In genomic region chr5:68251386-68251785, GRCh38 we compare ENCODE assay signal across 8 cellular contexts. TPM values are rescaled to one million over a fixed set of nuclear protein-coding genes. Genes with fewer than 3 reads are reported as not detected.
A peak's percentile ranks its signal among the peaks of the same experiment; 100 is the strongest.
DNase-seq lines count a peak whose midpoint lies in the region; ATAC-seq, FAIRE-seq and TF ChIP-seq lines count a peak whose summit lies in the region.

No MANE protein-coding gene starts in this region.

- ATAC-seq in HG03175 (IDR thresholded peaks at IDR 0.05; ENCODE audit: unreplicated experiment) (no peak), GM21723 (IDR thresholded peaks at IDR 0.05; ENCODE audit: unreplicated experiment) (no peak)

- H3K4me2 ChIP-seq in Loucy (ENCODE audit: low read depth, low read length, poor library complexity, severe bottlenecking) = peak overlapping the region; percentile 68
- H3K4me2 ChIP-seq in keratinocyte (ENCODE audit: control insufficient read depth, extremely low read depth, insufficient read depth, low read depth, low read length) = peak overlapping the region; percentile 90

- H3K27me3 ChIP-seq in Loucy (ENCODE audit: insufficient read depth, low read length, poor library complexity, severe bottlenecking) = no peaks in the 10 kb centered on the region
- no peaks in the 10 kb centered on the region for H3K27me3 ChIP-seq in keratinocyte (ENCODE audit: control insufficient read depth, extremely low read depth, insufficient read depth, low read length)
- H3K27me3 ChIP-seq in BE2C = no peaks in the 10 kb centered on the region

- H3K4me3 ChIP-seq in Loucy (ENCODE audit: low read length, poor library complexity, severe bottlenecking) (peak overlapping the region; percentile 44), keratinocyte (ENCODE audit: control insufficient read depth in 2 of 3, extremely low read depth in 1 of 3, insufficient read depth in 2 of 3, low read depth in 1 of 3, low read length in 3 of 3) (no peak overlapping the region), BE2C (ENCODE audit: low read depth, low read length) (no peak overlapping the region)

- H3K9me1 ChIP-seq in keratinocyte (ENCODE audit: control insufficient read depth, extremely low read depth, insufficient read depth, low read length) = peaks cover 4% of the 10 kb centered on the region

- dilution Hi-C loops in keratinocyte (cut with MboI; ENCODE audit: extremely low pct_ligation_motif_present, low sequenced_read_pairs) = no loop called here

- H3K79me2 ChIP-seq in Loucy (ENCODE audit: insufficient read depth, low read length) (peaks cover 89% of the 10 kb centered on the region), keratinocyte (ENCODE audit: control insufficient read depth, insufficient read depth, low read length) (peaks cover 37% of the 10 kb centered on the region)

- H3K27ac ChIP-seq in keratinocyte (ENCODE audit: control insufficient read depth, insufficient read depth, low read length) = peak overlapping the region; percentile 68

- H3K9me2 ChIP-seq in Loucy (replicated peaks; ENCODE audit: low read depth, low read length) = no peaks in the 10 kb centered on the region

- TF ChIP-seq CTCF in Loucy (conservative IDR thresholded peaks at IDR 0.05; ENCODE audit: low read length) (no peak), keratinocyte (optimal IDR thresholded peaks at IDR 0.05 in 1 of 3, IDR thresholded peaks at IDR 0.05 in 1 of 3, conservative IDR thresholded peaks at IDR 0.05 in 1 of 3; ENCODE audit: extremely low read depth in 1 of 3, insufficient read depth in 2 of 3, low read length in 3 of 3) (no peak), BE2C (IDR thresholded peaks at IDR 0.05; ENCODE audit: low read depth, low read length) (no peak)

- H3K9me3 ChIP-seq in Loucy (ENCODE audit: insufficient read depth, low read depth, low read length) (no peaks in the 10 kb centered on the region), keratinocyte (ENCODE audit: control insufficient read depth, low read depth, low read length) (no peaks in the 10 kb centered on the region), BE2C (no peaks in the 10 kb centered on the region)

- no peak for FAIRE-seq in keratinocyte (lab: Jason Lieb, UNC)

- H2AFZ ChIP-seq in Loucy (ENCODE audit: low read length) (no peak overlapping the region), keratinocyte (ENCODE audit: control insufficient read depth, low read length) (peak overlapping the region; percentile 79)

- H3K36me3 ChIP-seq in Loucy (ENCODE audit: insufficient read depth, low read length) = no peaks in the 10 kb centered on the region
- H3K36me3 ChIP-seq in keratinocyte (ENCODE audit: control insufficient read depth in 2 of 2, extremely low read depth in 1 of 2, insufficient read depth in 2 of 2, low read length in 2 of 2) = no peaks in the 10 kb centered on the region
- H3K36me3 ChIP-seq in BE2C = no peaks in the 10 kb centered on the region

- H4K20me1 ChIP-seq in Loucy (ENCODE audit: insufficient read depth, low read length, poor library complexity, severe bottlenecking) (peaks cover 24% of the 10 kb centered on the region), keratinocyte (ENCODE audit: control insufficient read depth, extremely low read depth, insufficient read depth, low read length) (no peaks in the 10 kb centered on the region)

- peaks cover 15% of the 10 kb centered on the region for H3F3A ChIP-seq in Loucy (ENCODE audit: low read depth)

- H3K9ac ChIP-seq in Loucy (ENCODE audit: low read depth, low read length, poor library complexity, severe bottlenecking) = peak overlapping the region; percentile 75
- H3K9ac ChIP-seq in keratinocyte (ENCODE audit: control insufficient read depth, extremely low read depth, insufficient read depth, low read length) = peak overlapping the region; percentile 61

- H3K4me1 ChIP-seq in Loucy (ENCODE audit: insufficient read depth, low read length, poor library complexity, severe bottlenecking) (peaks cover 82% of the 10 kb centered on the region), keratinocyte (ENCODE audit: control insufficient read depth, extremely low read depth, insufficient read depth, low read length) (peaks cover 28% of the 10 kb centered on the region), BE2C (peaks cover 31% of the 10 kb centered on the region)

- peak; percentile 55 for DNase-seq in activated T-helper 9 cell treated with anti-CD3 and anti-CD28 coated beads, Interleukin-2, amount 50 U/mL, for 16 hours (ENCODE audit: low read depth)
- DNase-seq in keratinocyte (ENCODE audit: low read depth, low spot score) (no peak), BE2C (no peak), germinal center (ENCODE audit: low spot score) (no peak)
- peak; percentile 59 to 66 for DNase-seq in stimulated activated CD8-positive, alpha-beta memory T cell treated with anti-CD3 and anti-CD28 coated beads, Interleukin-4, amount 100 ng/mL, for 4 hours (ENCODE audit: low read depth in 2 of 2, low spot score in 1 of 2)

RNA-seq across cellular contexts. Expression of gene PIK3R1, which starts 35.8 kb away (rescaled TPM):
- 6.6 to 16.7 TPM (median 13.9 TPM) in 3 replicates for polyA plus RNA-seq in keratinocyte
- 40.8 TPM for polyA plus RNA-seq in keratinocyte (2011; ENCODE audit: low read depth)
- 7.0 and 9.9 TPM in 2 replicates for polyA plus RNA-seq in keratinocyte (2011; cell fraction: cytosol; rRNA removed)
- 16.0 and 17.5 TPM in 2 replicates for polyA plus RNA-seq in keratinocyte (2011; cell fraction: nucleus; rRNA removed)
- 14.4 and 15.8 TPM in 2 replicates for polyA plus RNA-seq in keratinocyte (2012; ENCODE audit: low replicate concordance)
- polyA minus RNA-seq in keratinocyte = 31.5 to 55.5 TPM (median 53.6 TPM) in 3 replicates
- polyA minus RNA-seq in keratinocyte (2011; cell fraction: cytosol; rRNA and poly(A)+ RNA removed) = 15.3 TPM
- polyA minus RNA-seq in keratinocyte (2011; cell fraction: nucleus; rRNA and poly(A)+ RNA removed) = 22.4 and 50.5 TPM in 2 replicates
- polyA plus RNA-seq in BE2C (2012; ENCODE audit: insufficient read depth, insufficient read length, low read depth) = 36.3 TPM

Comparison
In these comparisons a context has a peak if more than half of its experiments do, and no peak if none do; other contexts are left out.
1. DNase-seq: peak in activated T-helper 9 cell treated with anti-CD3 and anti-CD28 coated beads, Interleukin-2, amount 50 U/mL, for 16 hours (single experiment) and stimulated activated CD8-positive, alpha-beta memory T cell treated with anti-CD3 and anti-CD28 coated beads, Interleukin-4, amount 100 ng/mL, for 4 hours (2 of 2); none in keratinocyte (single experiment), BE2C (single experiment) and germinal center (single experiment).